17 cellular contexts compared by ENCODE assay signal in genomic region chr7:30697716-30698460, GRCh38. TPM values are rescaled to one million over a fixed set of nuclear protein-coding genes. Genes with fewer than 3 reads are reported as not detected.
A peak's percentile ranks its signal among the peaks of the same experiment; 100 is the strongest.
DNase-seq lines count a peak whose midpoint lies in the region; ATAC-seq and TF ChIP-seq lines count a peak whose summit lies in the region.
"Had no signal": no experiment of that assay in that cellular context is flagged by ENCODE, and none has a peak within 500 bp of the region (broad histone marks: within the 10 kb centered on the region; RNA-seq: fewer than 3 reads in every experiment).

No MANE protein-coding gene starts in this region.

- POLR2A ChIA-PET in CD4-positive, alpha-beta T cell (lab: Charles Lee): interaction anchor here (1.3 kb wide), 1 partner anchor 29 kb away, joined by 3 read pairs; no protein-coding TSS in a partner anchor
- POLR2A ChIA-PET in WTC11 (lab: Charles Lee): no interaction called here

- no peak overlapping the region for H3K9ac ChIP-seq in trophoblast cell (ENCODE audit: low read length)

- no peak overlapping the region for H3K4me2 ChIP-seq in trophoblast cell (ENCODE audit: low read length)

- no peaks in the 10 kb centered on the region for H3K79me1 ChIP-seq in trophoblast cell (ENCODE audit: low read length)

- peak overlapping the region; percentile 37 for H3K4me3 ChIP-seq in lower lobe of right lung
- no peak overlapping the region for H3K4me3 ChIP-seq in trophoblast cell (ENCODE audit: low read depth, low read length)
- H3K4me3 ChIP-seq: GM12878, ovary, thyroid gland had no signal

- H3K27ac ChIP-seq in CD4-positive, alpha-beta T cell (ENCODE audit: low read depth, low read length): no peak overlapping the region
- H3K27ac ChIP-seq in lower lobe of right lung: peak overlapping the region; percentile 48
- no peak overlapping the region for H3K27ac ChIP-seq in trophoblast cell (ENCODE audit: low read depth, low read length)
- H3K27ac ChIP-seq: ovary, thyroid gland had no signal

- TF ChIP-seq CTCF in CD4-positive, alpha-beta T cell (IDR thresholded peaks at IDR 0.05): no peak
- TF ChIP-seq CTCF in WTC11 (IDR thresholded peaks at IDR 0.05) (no peak), lower lobe of right lung (IDR thresholded peaks at IDR 0.05) (no peak)

- peaks cover 6% of the 10 kb centered on the region for H3K4me1 Mint-ChIP-seq in CD4-positive, alpha-beta T cell (ENCODE audit: low read depth)
- H3K4me1 Mint-ChIP-seq in WTC11: peaks cover 38% of the 10 kb centered on the region
- H3K4me1 Mint-ChIP-seq: CD14-positive monocyte, immature natural killer cell had no signal

- intact Hi-C loops in CD4-positive, alpha-beta T cell (cut with DNase I, micrococcal nuclease): no loop called here
- intact Hi-C loops in lower lobe of right lung (cut with DNase I): no loop called here

- no peak overlapping the region for H2AK5ac ChIP-seq in trophoblast cell (ENCODE audit: low read length)

- H3K36me3 ChIP-seq in lower lobe of right lung (no peaks in the 10 kb centered on the region), trophoblast cell (ENCODE audit: control insufficient read depth in 1 of 2, insufficient read depth in 2 of 2, low read length in 2 of 2) (no peaks in the 10 kb centered on the region)
- H3K36me3 ChIP-seq: ovary, thyroid gland had no signal

- H3K18ac ChIP-seq in trophoblast cell (ENCODE audit: low read length): no peak overlapping the region

- CTCF ChIA-PET in CD4-positive, alpha-beta T cell (lab: Charles Lee): no interaction called here
- CTCF ChIA-PET in WTC11 (lab: Charles Lee): interaction anchor here (0.8 to 9.0 kb wide), 11 partner anchors 10 to 203 kb away, joined by 3 to 57 read pairs (median 4); partner anchors contain the start of gene CRHR2

- H2BK120ac ChIP-seq in trophoblast cell (ENCODE audit: insufficient read depth, low read length, poor library complexity): no peak overlapping the region

- no peaks in the 10 kb centered on the region for H3K36me3 Mint-ChIP-seq in CD4-positive, alpha-beta T cell (ENCODE audit: low read depth)
- H3K36me3 Mint-ChIP-seq in WTC11: no peaks in the 10 kb centered on the region
- H3K36me3 Mint-ChIP-seq: CD14-positive monocyte, immature natural killer cell had no signal

- no peaks in the 10 kb centered on the region for H3K9me3 Mint-ChIP-seq in CD4-positive, alpha-beta T cell
- H3K9me3 Mint-ChIP-seq in WTC11: no peaks in the 10 kb centered on the region
- H3K9me3 Mint-ChIP-seq: activated naive CD4-positive, alpha-beta T cell treated with anti-CD3 and anti-CD28 coated beads for 36 hours; immature natural killer cell had no signal

- no peaks in the 10 kb centered on the region for H3K27me3 ChIP-seq in CD4-positive, alpha-beta T cell (ENCODE audit: control insufficient read depth, insufficient read depth, low read length)
- H3K27me3 ChIP-seq in lower lobe of right lung (ENCODE audit: low read depth) (peaks cover 6% of the 10 kb centered on the region), trophoblast cell (ENCODE audit: insufficient read depth, low read length) (no peaks in the 10 kb centered on the region)
- H3K27me3 ChIP-seq: ovary, thyroid gland had no signal

- H2BK5ac ChIP-seq in trophoblast cell (ENCODE audit: low read depth, low read length, poor library complexity): no peak overlapping the region

- no peaks in the 10 kb centered on the region for H3K79me2 ChIP-seq in trophoblast cell (ENCODE audit: control insufficient read depth, insufficient read depth, low read length, poor library complexity)

- peaks cover 8% of the 10 kb centered on the region for H3K4me1 ChIP-seq in lower lobe of right lung
- H3K4me1 ChIP-seq in trophoblast cell (ENCODE audit: control insufficient read depth in 1 of 2, insufficient read depth in 2 of 2, low read length in 2 of 2): peaks cover 0 to 2% of the 10 kb centered on the region in 2 experiments
- H3K4me1 ChIP-seq: thyroid gland had no signal

- H3K4me3 Mint-ChIP-seq in CD4-positive, alpha-beta T cell: no peak overlapping the region
- H3K4me3 Mint-ChIP-seq in WTC11: no peak overlapping the region
- H3K4me3 Mint-ChIP-seq: activated naive CD4-positive, alpha-beta T cell treated with anti-CD3 and anti-CD28 coated beads for 36 hours; CD14-positive monocyte; immature natural killer cell had no signal

- no CpG with 5 or more reads among the region's 15 CpGs for WGBS in trophoblast cell (ENCODE audit: extremely low coverage, insufficient coverage, insufficient read length)

- H3K4ac ChIP-seq in trophoblast cell (ENCODE audit: low read depth, low read length): no peak overlapping the region

- no peak overlapping the region for H4K12ac ChIP-seq in trophoblast cell (ENCODE audit: low read depth, low read length)

- no peak for DNase-seq in CD4-positive, alpha-beta T cell
- DNase-seq in H4 (ENCODE audit: low spot score) (peak; percentile 56), WTC11 (ENCODE audit: low spot score) (no peak), lower lobe of right lung (no peak), trophoblast cell (no peak), epidermal melanocyte (ENCODE audit: insufficient read length, low spot score) (no peak)
- DNase-seq: activated naive CD4-positive, alpha-beta T cell treated with anti-CD3 and anti-CD28 coated beads for 36 hours; effector CD8-positive, alpha-beta T cell; EL; immature natural killer cell; midbrain; NCI-H2081; ovary; thyroid gland had no signal

- H3K27me3 Mint-ChIP-seq in CD4-positive, alpha-beta T cell: no peaks in the 10 kb centered on the region
- peaks cover 5% of the 10 kb centered on the region for H3K27me3 Mint-ChIP-seq in WTC11 (ENCODE audit: low read depth)

- H4K91ac ChIP-seq in trophoblast cell (ENCODE audit: low read depth, low read length): no peak overlapping the region

- no peak overlapping the region for H2BK12ac ChIP-seq in trophoblast cell (ENCODE audit: low read length)

- no peak for ATAC-seq in CD4-positive, alpha-beta T cell (ENCODE audit: poor library complexity)
- ATAC-seq in WTC11: peak; percentile 18
- ATAC-seq in lower lobe of right lung: peak in 1 of 2 donors; percentile 22
- no peak for ATAC-seq in GM18498 (IDR thresholded peaks at IDR 0.05; ENCODE audit: unreplicated experiment)
- ATAC-seq: GM12878 had no signal

- H4K8ac ChIP-seq in trophoblast cell (ENCODE audit: low read depth, low read length): no peak overlapping the region

- H3K9me3 ChIP-seq in CD4-positive, alpha-beta T cell (ENCODE audit: control insufficient read depth, low read length): no peaks in the 10 kb centered on the region
- H3K9me3 ChIP-seq in lower lobe of right lung: no peaks in the 10 kb centered on the region
- no peaks in the 10 kb centered on the region for H3K9me3 ChIP-seq in trophoblast cell (ENCODE audit: insufficient read depth, low read depth, low read length)
- H3K9me3 ChIP-seq: ovary, thyroid gland had no signal

- no peak overlapping the region for H2AFZ ChIP-seq in trophoblast cell (ENCODE audit: insufficient read depth, low read length, poor library complexity)

- peak overlapping the region; percentile 2 for H3K27ac Mint-ChIP-seq in CD4-positive, alpha-beta T cell
- no peak overlapping the region for H3K27ac Mint-ChIP-seq in WTC11
- H3K27ac Mint-ChIP-seq: activated naive CD4-positive, alpha-beta T cell treated with anti-CD3 and anti-CD28 coated beads for 36 hours; CD14-positive monocyte; immature natural killer cell had no signal

- H3K14ac ChIP-seq in trophoblast cell (ENCODE audit: low read length): no peak overlapping the region

- no peak overlapping the region for H3K23ac ChIP-seq in trophoblast cell (ENCODE audit: low read length)

TF ChIP-seq in WTC11, 78 proteins besides CTCF, POLR2A, EP300 and RAD21 (continues in another document):
- TF ChIP-seq TCF7 (CRISPR knock-in tag; IDR thresholded peaks at IDR 0.05; ENCODE audit: low read depth) (no peak), ZNF423 (CRISPR knock-in tag; IDR thresholded peaks at IDR 0.05) (no peak), ELF4 (CRISPR knock-in tag; IDR thresholded peaks at IDR 0.05; ENCODE audit: low read depth) (no peak), SMAD4 (CRISPR knock-in tag; IDR thresholded peaks at IDR 0.05) (no peak), NR1H2 (CRISPR knock-in tag; IDR thresholded peaks at IDR 0.05) (no peak), ESRRA (CRISPR knock-in tag; IDR thresholded peaks at IDR 0.05; ENCODE audit: borderline replicate concordance) (no peak)
- TF ChIP-seq, protein P1, sequence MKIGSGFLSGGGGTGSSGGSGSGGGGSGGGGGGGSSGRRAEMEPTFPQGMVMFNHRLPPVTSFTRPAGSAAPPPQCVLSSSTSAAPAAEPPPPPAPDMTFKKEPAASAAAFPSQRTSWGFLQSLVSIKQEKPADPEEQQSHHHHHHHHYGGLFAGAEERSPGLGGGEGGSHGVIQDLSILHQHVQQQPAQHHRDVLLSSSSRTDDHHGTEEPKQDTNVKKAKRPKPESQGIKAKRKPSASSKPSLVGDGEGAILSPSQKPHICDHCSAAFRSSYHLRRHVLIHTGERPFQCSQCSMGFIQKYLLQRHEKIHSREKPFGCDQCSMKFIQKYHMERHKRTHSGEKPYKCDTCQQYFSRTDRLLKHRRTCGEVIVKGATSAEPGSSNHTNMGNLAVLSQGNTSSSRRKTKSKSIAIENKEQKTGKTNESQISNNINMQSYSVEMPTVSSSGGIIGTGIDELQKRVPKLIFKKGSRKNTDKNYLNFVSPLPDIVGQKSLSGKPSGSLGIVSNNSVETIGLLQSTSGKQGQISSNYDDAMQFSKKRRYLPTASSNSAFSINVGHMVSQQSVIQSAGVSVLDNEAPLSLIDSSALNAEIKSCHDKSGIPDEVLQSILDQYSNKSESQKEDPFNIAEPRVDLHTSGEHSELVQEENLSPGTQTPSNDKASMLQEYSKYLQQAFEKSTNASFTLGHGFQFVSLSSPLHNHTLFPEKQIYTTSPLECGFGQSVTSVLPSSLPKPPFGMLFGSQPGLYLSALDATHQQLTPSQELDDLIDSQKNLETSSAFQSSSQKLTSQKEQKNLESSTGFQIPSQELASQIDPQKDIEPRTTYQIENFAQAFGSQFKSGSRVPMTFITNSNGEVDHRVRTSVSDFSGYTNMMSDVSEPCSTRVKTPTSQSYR (CRISPR knock-in tag; IDR thresholded peaks at IDR 0.05): no peak

RNA-seq across cellular contexts. Expression of gene CRHR2, which starts 15.6 kb away (rescaled TPM):
- not detected for total RNA-seq in CD4-positive, alpha-beta T cell
- not detected in 2 replicates for total RNA-seq in H4 (2014; rRNA removed; shearing (Covaris generic))
- total RNA-seq in WTC11 (2021) (0.09 to 0.25 TPM (median 0.22 TPM) in 3 replicates), lower lobe of right lung (not detected)
- polyA plus RNA-seq in trophoblast cell (2013): 0.06 and 0.12 TPM in 2 replicates
- total RNA-seq: activated naive CD4-positive, alpha-beta T cell treated with anti-CD3 and anti-CD28 coated beads for 36 hours; GM12878 had no signal
- polyA plus RNA-seq: CD14-positive monocyte, GM12878, immature natural killer cell had no signal

RNA-seq across cellular contexts. Expression of gene INMT, which starts 54.0 kb away (rescaled TPM):
- under 1 TPM; 0.36 to 0.69 TPM for total RNA-seq in CD4-positive, alpha-beta T cell
- 0.66 and 0.68 TPM in 2 replicates for total RNA-seq in H4 (2014; rRNA removed; shearing (Covaris generic))
- total RNA-seq in WTC11 (2021) (3.5 to 5.6 TPM (median 4.4 TPM) in 3 replicates), lower lobe of right lung (249 TPM)
- 0.33 and 0.38 TPM in 2 replicates for polyA plus RNA-seq in trophoblast cell (2013)
- polyA plus RNA-seq: CD14-positive monocyte, immature natural killer cell had no signal

Comparison
In these comparisons a context has a peak if more than half of its experiments do, and no peak if none do; other contexts are left out.
1. RNA of gene INMT, which starts 54.0 kb away (total RNA-seq): 249 TPM in lower lobe of right lung (single experiment); 3.5 to 5.6 TPM in WTC11, 0.36 to 0.69 TPM in CD4-positive, alpha-beta T cell and 0.66 to 0.68 TPM in H4; every median in the first group is over 10 times any median in the second.